3 cellular contexts compared by ENCODE assay signal in the genomic region with DNA sequence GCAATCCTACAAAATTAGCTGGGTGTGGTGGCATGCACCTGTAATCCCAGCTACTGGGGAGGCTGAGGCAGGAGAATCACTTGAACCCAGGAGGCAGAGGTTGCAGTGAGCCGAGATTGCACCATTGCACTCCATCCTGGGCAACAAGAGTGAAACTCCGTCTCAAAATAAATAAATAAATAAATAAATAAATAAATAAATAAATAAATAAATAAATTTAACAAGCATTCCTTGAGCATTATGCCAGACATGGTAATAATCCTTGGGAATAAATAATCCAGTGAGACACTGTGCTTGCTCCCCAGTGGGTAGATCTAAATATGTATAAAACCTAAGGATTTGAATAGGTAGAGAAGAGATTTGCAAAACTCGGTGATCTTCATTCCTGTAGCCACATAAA.
DNase-seq lines count a peak whose midpoint lies in the region; ATAC-seq, FAIRE-seq and TF ChIP-seq lines count a peak whose summit lies in the region.
"Not testable (repeated sequence)": the region's sequence is repeated elsewhere in the genome, so short reads cannot be mapped to it uniquely, and the experiment has no call there.

No MANE protein-coding gene starts in this region.

- H3K9me3 ChIP-seq in A549; HEK293 (ENCODE audit: control insufficient read depth, insufficient read depth, low read depth, low read length): not testable (repeated sequence)

- not testable (repeated sequence) for TF ChIP-seq POLR2A in A549 (IDR thresholded peaks at IDR 0.05; ENCODE audit: low read length)

- not testable (repeated sequence) for ATAC-seq in A549

- not testable (repeated sequence) for FAIRE-seq in A549 (lab: Jason Lieb, UNC)

- not testable (repeated sequence) for TF ChIP-seq CTCF in A549 (IDR thresholded peaks at IDR 0.05); HEK293 (tag by site-specific recombination; IDR thresholded peaks at IDR 0.05)

- not testable (repeated sequence) for DNase-seq in A549 (ENCODE audit: low read depth in 1 of 2, low spot score in 1 of 2)
- peak; percentile 1 for DNase-seq in DMS53 (lab: John Stamatoyannopoulos, UW)

- not testable (repeated sequence) for H3K4me2 ChIP-seq in A549

- POLR2A ChIA-PET in A549 (lab: Yijun Ruan, JAX); HEK293 (lab: Yijun Ruan, JAX): not testable (repeated sequence)

- not testable (repeated sequence) for H3K4me3 ChIP-seq in A549; HEK293 (ENCODE audit: low read depth, low read length)

- not testable (repeated sequence) for TF ChIP-seq EP300 in A549 (IDR thresholded peaks at IDR 0.05)

- CTCF ChIA-PET in A549 (lab: Yijun Ruan, JAX) = not testable (repeated sequence)
- CTCF ChIA-PET in HEK293 (lab: Yijun Ruan, JAX) = interaction anchor here (0.9 kb wide), 1 partner anchor 9 kb away, joined by 4 read pairs; no protein-coding TSS in a partner anchor

- H3K27ac ChIP-seq in A549; HEK293 (ENCODE audit: extremely low read depth, low read depth, low read length): not testable (repeated sequence)

- not testable (repeated sequence) for H3K36me3 ChIP-seq in HEK293 (ENCODE audit: control insufficient read depth in 2 of 2, insufficient read depth in 1 of 2, low read length in 2 of 2)

- not testable (repeated sequence) for H3K4me1 ChIP-seq in A549; HEK293 (ENCODE audit: control insufficient read depth, insufficient read depth, low read length)

- 2% methylated on average over 3 of the region's 3 CpGs for WGBS in A549 (ENCODE audit: missing lambda C conversion rate)

- TF ChIP-seq RAD21 in A549 (conservative IDR thresholded peaks at IDR 0.05 in 1 of 2, IDR thresholded peaks at IDR 0.05 in 1 of 2) = not testable (repeated sequence)

TF ChIP-seq in A549, 52 proteins besides CTCF, POLR2A, EP300 and RAD21:
- peak; percentile 43 for TF ChIP-seq ZC3H11A (IDR thresholded peaks at IDR 0.05)

TF ChIP-seq in HEK293, 187 proteins besides CTCF, POLR2A, EP300 and RAD21:
- TF ChIP-seq ZXDB (tag by site-specific recombination; IDR thresholded peaks at IDR 0.05) (0 out of 2 replicates have a peak, but pooled peaks have one; percentile 35), ZNF623 (tag by site-specific recombination; IDR thresholded peaks at IDR 0.05) (peak; percentile 55), ZBTB8A (tag by site-specific recombination; IDR thresholded peaks at IDR 0.05) (peak; percentile 46; the same call in 1 of the 2 replicates), ZNF580 (tag by site-specific recombination; IDR thresholded peaks at IDR 0.05) (peak; percentile 23; the same call in 1 of the 2 replicates), ZNF140 (tag by site-specific recombination; IDR thresholded peaks at IDR 0.05) (0 out of 2 replicates have a peak, but pooled peaks have one; percentile 31), ZNF433 (tag by site-specific recombination; IDR thresholded peaks at IDR 0.05; ENCODE audit: low read depth) (0 out of 2 replicates have a peak, but pooled peaks have one; percentile 23), ZNF426 (tag by site-specific recombination; IDR thresholded peaks at IDR 0.05) (peak; percentile 70), ZNF560 (tag by site-specific recombination; IDR thresholded peaks at IDR 0.05; ENCODE audit: borderline replicate concordance) (0 out of 2 replicates have a peak, but pooled peaks have one; percentile 26), ZNF555 (tag by site-specific recombination; conservative IDR thresholded peaks at IDR 0.05) (peak; percentile 60), ZNF394 (tag by site-specific recombination; IDR thresholded peaks at IDR 0.05; ENCODE audit: borderline replicate concordance) (peak; percentile 80), ZNF266 (tag by site-specific recombination; IDR thresholded peaks at IDR 0.05; ENCODE audit: low read depth) (0 out of 2 replicates have a peak, but pooled peaks have one; percentile 14)
- TF ChIP-seq, protein P1, sequence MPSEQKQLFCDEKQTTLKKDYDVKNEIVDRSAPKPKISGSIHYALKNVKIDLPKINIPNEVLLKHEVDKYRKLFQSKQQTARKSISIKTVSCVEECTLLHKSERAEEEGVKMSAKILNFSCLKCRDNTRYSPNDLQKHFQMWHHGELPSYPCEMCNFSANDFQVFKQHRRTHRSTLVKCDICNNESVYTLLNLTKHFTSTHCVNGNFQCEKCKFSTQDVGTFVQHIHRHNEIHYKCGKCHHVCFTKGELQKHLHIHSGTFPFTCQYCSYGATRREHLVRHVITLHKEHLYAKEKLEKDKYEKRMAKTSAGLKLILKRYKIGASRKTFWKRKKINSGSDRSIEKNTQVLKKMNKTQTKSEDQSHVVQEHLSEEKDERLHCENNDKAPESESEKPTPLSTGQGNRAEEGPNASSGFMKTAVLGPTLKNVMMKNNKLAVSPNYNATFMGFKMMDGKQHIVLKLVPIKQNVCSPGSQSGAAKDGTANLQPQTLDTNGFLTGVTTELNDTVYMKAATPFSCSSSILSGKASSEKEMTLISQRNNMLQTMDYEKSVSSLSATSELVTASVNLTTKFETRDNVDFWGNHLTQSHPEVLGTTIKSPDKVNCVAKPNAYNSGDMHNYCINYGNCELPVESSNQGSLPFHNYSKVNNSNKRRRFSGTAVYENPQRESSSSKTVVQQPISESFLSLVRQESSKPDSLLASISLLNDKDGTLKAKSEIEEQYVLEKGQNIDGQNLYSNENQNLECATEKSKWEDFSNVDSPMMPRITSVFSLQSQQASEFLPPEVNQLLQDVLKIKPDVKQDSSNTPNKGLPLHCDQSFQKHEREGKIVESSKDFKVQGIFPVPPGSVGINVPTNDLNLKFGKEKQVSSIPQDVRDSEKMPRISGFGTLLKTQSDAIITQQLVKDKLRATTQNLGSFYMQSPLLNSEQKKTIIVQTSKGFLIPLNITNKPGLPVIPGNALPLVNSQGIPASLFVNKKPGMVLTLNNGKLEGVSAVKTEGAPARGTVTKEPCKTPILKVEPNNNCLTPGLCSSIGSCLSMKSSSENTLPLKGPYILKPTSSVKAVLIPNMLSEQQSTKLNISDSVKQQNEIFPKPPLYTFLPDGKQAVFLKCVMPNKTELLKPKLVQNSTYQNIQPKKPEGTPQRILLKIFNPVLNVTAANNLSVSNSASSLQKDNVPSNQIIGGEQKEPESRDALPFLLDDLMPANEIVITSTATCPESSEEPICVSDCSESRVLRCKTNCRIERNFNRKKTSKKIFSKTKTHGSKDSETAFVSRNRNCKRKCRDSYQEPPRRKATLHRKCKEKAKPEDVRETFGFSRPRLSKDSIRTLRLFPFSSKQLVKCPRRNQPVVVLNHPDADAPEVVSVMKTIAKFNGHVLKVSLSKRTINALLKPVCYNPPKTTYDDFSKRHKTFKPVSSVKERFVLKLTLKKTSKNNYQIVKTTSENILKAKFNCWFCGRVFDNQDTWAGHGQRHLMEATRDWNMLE (tag by site-specific recombination; conservative IDR thresholded peaks at IDR 0.05; ENCODE audit: low read depth) = peak; percentile 74
- TF ChIP-seq, protein P2, sequence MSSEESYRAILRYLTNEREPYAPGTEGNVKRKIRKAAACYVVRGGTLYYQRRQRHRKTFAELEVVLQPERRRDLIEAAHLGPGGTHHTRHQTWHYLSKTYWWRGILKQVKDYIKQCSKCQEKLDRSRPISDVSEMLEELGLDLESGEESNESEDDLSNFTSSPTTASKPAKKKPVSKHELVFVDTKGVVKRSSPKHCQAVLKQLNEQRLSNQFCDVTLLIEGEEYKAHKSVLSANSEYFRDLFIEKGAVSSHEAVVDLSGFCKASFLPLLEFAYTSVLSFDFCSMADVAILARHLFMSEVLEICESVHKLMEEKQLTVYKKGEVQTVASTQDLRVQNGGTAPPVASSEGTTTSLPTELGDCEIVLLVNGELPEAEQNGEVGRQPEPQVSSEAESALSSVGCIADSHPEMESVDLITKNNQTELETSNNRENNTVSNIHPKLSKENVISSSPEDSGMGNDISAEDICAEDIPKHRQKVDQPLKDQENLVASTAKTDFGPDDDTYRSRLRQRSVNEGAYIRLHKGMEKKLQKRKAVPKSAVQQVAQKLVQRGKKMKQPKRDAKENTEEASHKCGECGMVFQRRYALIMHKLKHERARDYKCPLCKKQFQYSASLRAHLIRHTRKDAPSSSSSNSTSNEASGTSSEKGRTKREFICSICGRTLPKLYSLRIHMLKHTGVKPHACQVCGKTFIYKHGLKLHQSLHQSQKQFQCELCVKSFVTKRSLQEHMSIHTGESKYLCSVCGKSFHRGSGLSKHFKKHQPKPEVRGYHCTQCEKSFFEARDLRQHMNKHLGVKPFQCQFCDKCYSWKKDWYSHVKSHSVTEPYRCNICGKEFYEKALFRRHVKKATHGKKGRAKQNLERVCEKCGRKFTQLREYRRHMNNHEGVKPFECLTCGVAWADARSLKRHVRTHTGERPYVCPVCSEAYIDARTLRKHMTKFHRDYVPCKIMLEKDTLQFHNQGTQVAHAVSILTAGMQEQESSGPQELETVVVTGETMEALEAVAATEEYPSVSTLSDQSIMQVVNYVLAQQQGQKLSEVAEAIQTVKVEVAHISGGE (tag by site-specific recombination; conservative IDR thresholded peaks at IDR 0.05; ENCODE audit: low read depth) = peak; percentile 60
